1 cellular context compared by ENCODE assay signal in the genomic region with DNA sequence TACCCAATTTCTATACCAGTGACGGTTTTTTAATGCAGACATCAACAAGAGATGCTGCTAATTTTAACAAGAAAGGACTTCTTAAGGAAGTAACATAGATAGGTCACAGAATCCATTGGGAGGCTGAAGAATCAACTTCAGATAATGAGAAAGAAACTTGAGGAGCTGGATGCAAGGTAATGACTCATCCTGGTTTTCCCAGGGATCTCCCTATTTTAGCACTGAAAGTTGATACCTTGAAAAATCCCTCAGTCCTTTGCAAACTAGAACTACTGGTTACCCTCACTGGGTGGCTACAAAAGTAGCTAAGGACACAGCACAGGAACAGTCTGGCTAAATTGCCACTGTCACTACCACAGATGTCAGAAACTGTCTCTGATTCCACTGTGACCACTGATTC.
TF ChIP-seq lines count a peak whose summit lies in the region.

No MANE protein-coding gene starts in this region.

TF ChIP-seq in WTC11, 78 proteins besides CTCF, POLR2A, EP300 and RAD21 (continued from another document):
- TF ChIP-seq, protein P1, sequence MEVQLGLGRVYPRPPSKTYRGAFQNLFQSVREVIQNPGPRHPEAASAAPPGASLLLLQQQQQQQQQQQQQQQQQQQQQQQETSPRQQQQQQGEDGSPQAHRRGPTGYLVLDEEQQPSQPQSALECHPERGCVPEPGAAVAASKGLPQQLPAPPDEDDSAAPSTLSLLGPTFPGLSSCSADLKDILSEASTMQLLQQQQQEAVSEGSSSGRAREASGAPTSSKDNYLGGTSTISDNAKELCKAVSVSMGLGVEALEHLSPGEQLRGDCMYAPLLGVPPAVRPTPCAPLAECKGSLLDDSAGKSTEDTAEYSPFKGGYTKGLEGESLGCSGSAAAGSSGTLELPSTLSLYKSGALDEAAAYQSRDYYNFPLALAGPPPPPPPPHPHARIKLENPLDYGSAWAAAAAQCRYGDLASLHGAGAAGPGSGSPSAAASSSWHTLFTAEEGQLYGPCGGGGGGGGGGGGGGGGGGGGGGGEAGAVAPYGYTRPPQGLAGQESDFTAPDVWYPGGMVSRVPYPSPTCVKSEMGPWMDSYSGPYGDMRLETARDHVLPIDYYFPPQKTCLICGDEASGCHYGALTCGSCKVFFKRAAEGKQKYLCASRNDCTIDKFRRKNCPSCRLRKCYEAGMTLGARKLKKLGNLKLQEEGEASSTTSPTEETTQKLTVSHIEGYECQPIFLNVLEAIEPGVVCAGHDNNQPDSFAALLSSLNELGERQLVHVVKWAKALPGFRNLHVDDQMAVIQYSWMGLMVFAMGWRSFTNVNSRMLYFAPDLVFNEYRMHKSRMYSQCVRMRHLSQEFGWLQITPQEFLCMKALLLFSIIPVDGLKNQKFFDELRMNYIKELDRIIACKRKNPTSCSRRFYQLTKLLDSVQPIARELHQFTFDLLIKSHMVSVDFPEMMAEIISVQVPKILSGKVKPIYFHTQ (CRISPR knock-in tag; IDR thresholded peaks at IDR 0.05) = no peak
- TF ChIP-seq RELA (CRISPR knock-in tag; IDR thresholded peaks at IDR 0.05; ENCODE audit: borderline replicate concordance) (no peak), MYBL2 (CRISPR knock-in tag; IDR thresholded peaks at IDR 0.05) (no peak), TEAD4 (CRISPR knock-in tag; IDR thresholded peaks at IDR 0.05) (no peak)
- TF ChIP-seq, protein P2, sequence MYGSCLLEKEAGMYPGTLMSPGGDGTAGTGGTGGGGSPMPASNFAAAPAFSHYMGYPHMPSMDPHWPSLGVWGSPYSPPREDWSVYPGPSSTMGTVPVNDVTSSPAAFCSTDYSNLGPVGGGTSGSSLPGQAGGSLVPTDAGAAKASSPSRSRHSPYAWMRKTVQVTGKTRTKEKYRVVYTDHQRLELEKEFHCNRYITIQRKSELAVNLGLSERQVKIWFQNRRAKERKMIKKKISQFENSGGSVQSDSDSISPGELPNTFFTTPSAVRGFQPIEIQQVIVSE (CRISPR knock-in tag; IDR thresholded peaks at IDR 0.05; ENCODE audit: borderline replicate concordance) = no peak
